Comparison of ENCODE assay signal across 7 cellular contexts in the genomic region with DNA sequence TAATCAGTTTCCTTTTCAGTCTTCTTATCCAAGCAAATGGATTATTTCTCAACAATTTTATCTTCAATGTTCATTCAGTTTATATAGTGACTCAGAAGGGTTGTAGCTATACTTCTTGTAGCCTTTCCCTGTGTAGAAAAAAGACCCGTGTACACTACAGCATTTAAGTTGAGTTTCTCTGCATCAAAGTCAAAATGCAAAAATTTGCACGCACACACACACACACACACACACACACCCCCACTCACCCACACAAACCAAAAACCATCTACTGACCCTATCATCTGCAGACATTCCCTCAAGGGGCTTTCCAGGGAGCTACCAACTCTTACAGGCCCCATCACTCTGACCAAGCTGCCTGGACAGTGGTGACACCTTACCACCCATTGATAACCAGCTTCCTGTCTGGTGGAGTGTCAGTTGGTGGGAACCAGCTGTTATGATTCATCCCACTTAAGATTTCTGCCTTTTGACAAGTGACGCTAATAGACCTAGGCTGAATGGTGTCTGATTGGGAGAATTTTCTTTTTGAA. TPM values are rescaled to one million over a fixed set of nuclear protein-coding genes. Genes with fewer than 3 reads are reported as not detected.
DNase-seq lines count a peak whose midpoint lies in the region; ATAC-seq and TF ChIP-seq lines count a peak whose summit lies in the region.

No MANE protein-coding gene starts in this region.

- H3K4me1 ChIP-seq in Panc1 (ENCODE audit: control insufficient read depth, insufficient read depth, low read length) (0 out of 2 replicates have a peak, but pooled peaks cover 7% of the 10 kb centered on the region), trophoblast cell (ENCODE audit: control insufficient read depth in 1 of 2, insufficient read depth in 2 of 2, low read length in 2 of 2) (peaks cover 0 to 4% of the 10 kb centered on the region in 2 experiments)
- H3K4me1 ChIP-seq in naive thymus-derived CD4-positive, alpha-beta T cell (ENCODE audit: control insufficient read depth in 2 of 2, insufficient read depth in 2 of 2, low read length in 2 of 2), result no peaks in the 10 kb centered on the region

- H3K36me3 Mint-ChIP-seq in naive thymus-derived CD4-positive, alpha-beta T cell, result peaks cover 0 to 8% (median 3%) of the 10 kb centered on the region in 5 donors

- no peak overlapping the region for H3K9ac ChIP-seq in trophoblast cell (ENCODE audit: low read length)

- H3K14ac ChIP-seq in trophoblast cell (ENCODE audit: low read length), result no peak overlapping the region

- H3K9me3 Mint-ChIP-seq in naive thymus-derived CD4-positive, alpha-beta T cell, result peaks cover 0 to 6% (median 2%) of the 10 kb centered on the region in 11 donors

- no peak overlapping the region for H4K12ac ChIP-seq in trophoblast cell (ENCODE audit: low read depth, low read length)

- no peak overlapping the region for H2BK5ac ChIP-seq in trophoblast cell (ENCODE audit: low read depth, low read length, poor library complexity)

- no peak overlapping the region for H3K23ac ChIP-seq in trophoblast cell (ENCODE audit: low read length)

- no peak overlapping the region for H2BK12ac ChIP-seq in trophoblast cell (ENCODE audit: low read length)

- H2AFZ ChIP-seq in trophoblast cell (ENCODE audit: insufficient read depth, low read length, poor library complexity), result no peak overlapping the region

- H3K18ac ChIP-seq in trophoblast cell (ENCODE audit: low read length), result no peak overlapping the region

- CTCF ChIA-PET in Panc1 (lab: Charles Lee), result interaction anchor here (0.6 kb wide), 1 partner anchor 1417 kb away, joined by 3 read pairs; no protein-coding TSS in a partner anchor
- CTCF ChIA-PET in naive thymus-derived CD4-positive, alpha-beta T cell (lab: Charles Lee), result no interaction called here

- H4K8ac ChIP-seq in trophoblast cell (ENCODE audit: low read depth, low read length), result no peak overlapping the region

- H3K4me2 ChIP-seq in trophoblast cell (ENCODE audit: low read length), result no peak overlapping the region

- H3K36me3 ChIP-seq in Panc1 (ENCODE audit: control insufficient read depth, insufficient read depth, low read length) (no peaks in the 10 kb centered on the region), trophoblast cell (ENCODE audit: control insufficient read depth in 1 of 2, insufficient read depth in 2 of 2, low read length in 2 of 2) (no peaks in the 10 kb centered on the region)
- H3K36me3 ChIP-seq in naive thymus-derived CD4-positive, alpha-beta T cell (ENCODE audit: control insufficient read depth in 2 of 3, insufficient read depth in 3 of 3, low read length in 3 of 3), result no peaks in the 10 kb centered on the region

- no peaks in the 10 kb centered on the region for H3K79me1 ChIP-seq in trophoblast cell (ENCODE audit: low read length)

- H4K91ac ChIP-seq in trophoblast cell (ENCODE audit: low read depth, low read length), result no peak overlapping the region

- peak; percentile 97 for ATAC-seq in GM18873 (IDR thresholded peaks at IDR 0.05; ENCODE audit: low FRiP score, unreplicated experiment)
- ATAC-seq in HG02840 (IDR thresholded peaks at IDR 0.05; ENCODE audit: low FRiP score, unreplicated experiment), result peak; percentile 97
- peak; percentile 88 for ATAC-seq in Panc1
- peak; percentile 87 for ATAC-seq in naive thymus-derived CD4-positive, alpha-beta T cell

- H3K79me2 ChIP-seq in trophoblast cell (ENCODE audit: control insufficient read depth, insufficient read depth, low read length, poor library complexity), result no peaks in the 10 kb centered on the region

- H3K4ac ChIP-seq in trophoblast cell (ENCODE audit: low read depth, low read length), result no peak overlapping the region

- H2BK120ac ChIP-seq in trophoblast cell (ENCODE audit: insufficient read depth, low read length, poor library complexity), result no peak overlapping the region

- no CpG with 5 or more reads among the region's 3 CpGs for WGBS in trophoblast cell (ENCODE audit: extremely low coverage, insufficient coverage, insufficient read length)

- H3K27ac Mint-ChIP-seq in naive thymus-derived CD4-positive, alpha-beta T cell, result peak overlapping the region in 1 of 9 donors; percentile 72

- peak overlapping the region; percentile 44; the same call in 1 of the 2 replicates for H3K27ac ChIP-seq in Panc1 (ENCODE audit: low read length)
- no peak overlapping the region for H3K27ac ChIP-seq in naive thymus-derived CD4-positive, alpha-beta T cell (ENCODE audit: low read depth, low read length)
- no peak overlapping the region for H3K27ac ChIP-seq in trophoblast cell (ENCODE audit: low read depth, low read length)

- DNase-seq in Panc1 (ENCODE audit: low read depth, low spot score), result no peak
- peak in 1 of 9 donors; percentile 22 for DNase-seq in naive thymus-derived CD4-positive, alpha-beta T cell
- no peak for DNase-seq in trophoblast cell
- DNase-seq in mesenteric fat pad (ENCODE audit: low spot score), result no peak
- no peak for DNase-seq in central memory CD4-positive, alpha-beta T cell

- H3K27me3 Mint-ChIP-seq in naive thymus-derived CD4-positive, alpha-beta T cell, result peaks cover 0 to 19% (median 9%) of the 10 kb centered on the region in 5 donors

- H3K4me3 ChIP-seq in Panc1 (ENCODE audit: low read depth in 2 of 2, low read length in 2 of 2), result no peak overlapping the region
- H3K4me3 ChIP-seq in naive thymus-derived CD4-positive, alpha-beta T cell (ENCODE audit: low read length), result no peak overlapping the region
- H3K4me3 ChIP-seq in trophoblast cell (ENCODE audit: low read depth, low read length), result no peak overlapping the region

- POLR2A ChIA-PET in Panc1 (lab: Charles Lee), result interaction anchor here (0.7 kb wide), 1 partner anchor 119 kb away, joined by 4 read pairs; no protein-coding TSS in a partner anchor
- POLR2A ChIA-PET in naive thymus-derived CD4-positive, alpha-beta T cell (lab: Charles Lee), result no interaction called here

- H3K4me3 Mint-ChIP-seq in naive thymus-derived CD4-positive, alpha-beta T cell, result no peak overlapping the region

- intact Hi-C loops in Panc1 (cut with micrococcal nuclease; ENCODE audit: unreplicated experiment), result no loop called here
- intact Hi-C loops in naive thymus-derived CD4-positive, alpha-beta T cell (cut with micrococcal nuclease), result no loop called here

- TF ChIP-seq CTCF in Panc1 (IDR thresholded peaks at IDR 0.05), result no peak

- no peak overlapping the region for H2AK5ac ChIP-seq in trophoblast cell (ENCODE audit: low read length)

- no TSS peak for BruUV-seq in Panc1 (replicated peaks; lab: Mats Ljungman, UMichigan)

- no peaks in the 10 kb centered on the region for H3K27me3 ChIP-seq in Panc1 (ENCODE audit: control insufficient read depth, insufficient read depth, low read length)
- H3K27me3 ChIP-seq in naive thymus-derived CD4-positive, alpha-beta T cell (ENCODE audit: control insufficient read depth in 2 of 2, insufficient read depth in 2 of 2, low read length in 2 of 2), result no peaks in the 10 kb centered on the region
- H3K27me3 ChIP-seq in trophoblast cell (ENCODE audit: insufficient read depth, low read length), result no peaks in the 10 kb centered on the region

- in situ Hi-C loops in Panc1 (cut with HindIII; ENCODE audit: low pct_unique_long_range_greater_than_20kb, low sequenced_read_pairs), result no loop called here

- H3K4me1 Mint-ChIP-seq in naive thymus-derived CD4-positive, alpha-beta T cell, result peaks cover 0 to 5% (median 0%) of the 10 kb centered on the region in 7 donors

- no peaks in the 10 kb centered on the region for H3K9me3 ChIP-seq in Panc1 (ENCODE audit: control insufficient read depth, insufficient read depth, low read depth, low read length)
- no peaks in the 10 kb centered on the region for H3K9me3 ChIP-seq in naive thymus-derived CD4-positive, alpha-beta T cell (ENCODE audit: control insufficient read depth in 2 of 3, low read length in 3 of 3)
- no peaks in the 10 kb centered on the region for H3K9me3 ChIP-seq in trophoblast cell (ENCODE audit: insufficient read depth, low read depth, low read length)

RNA-seq across cellular contexts. Expression of gene ELL2, which starts 12.2 kb away (rescaled TPM):
- total RNA-seq in Panc1 (2021; ENCODE audit: unreplicated experiment) (68.5 TPM), mesenteric fat pad (229 TPM)
- 69.8 TPM for polyA plus RNA-seq in Panc1 (2012; ENCODE audit: insufficient read length)
- 10 to 100 TPM; 12.6 to 65.8 (median 41.3) TPM for total RNA-seq in naive thymus-derived CD4-positive, alpha-beta T cell
- polyA plus RNA-seq in naive thymus-derived CD4-positive, alpha-beta T cell, result 1 to 10 TPM; 1.9 to 2.0 TPM
- 19.8 and 20.7 TPM in 2 replicates for polyA plus RNA-seq in trophoblast cell (2013)
